9 cellular contexts compared by ENCODE assay signal in genomic region chr1:226937940-226938725, GRCh38. TPM values are rescaled to one million over a fixed set of nuclear protein-coding genes. Genes with fewer than 3 reads are reported as not detected.
A peak's percentile ranks its signal among the peaks of the same experiment; 100 is the strongest.
DNase-seq lines count a peak whose midpoint lies in the region; ATAC-seq, FAIRE-seq and TF ChIP-seq lines count a peak whose summit lies in the region.
"Had no signal": no experiment of that assay in that cellular context is flagged by ENCODE, and none has a peak within 500 bp of the region (broad histone marks: within the 10 kb centered on the region; RNA-seq: fewer than 3 reads in every experiment).

No MANE protein-coding gene starts in this region.

- H3K4me2 ChIP-seq in DOHH2 (ENCODE audit: low read length): peak overlapping the region; percentile 79
- H3K4me2 ChIP-seq in OCI-LY7 (ENCODE audit: low read length): peak overlapping the region; percentile 86
- H3K4me2 ChIP-seq in H1 (ENCODE audit: insufficient read depth in 1 of 2, low read depth in 2 of 2, low read length in 2 of 2): peak overlapping the region in 1 of 2 experiments; percentile 68; a peak in 1 of 4 replicates

- no peak overlapping the region for H4K5ac ChIP-seq in H1 (ENCODE audit: insufficient read length, low read depth, low read length)

- DNase-seq in OCI-LY7 (ENCODE audit: low spot score) (no peak), H1 (ENCODE audit: low read depth in 1 of 2, low spot score in 2 of 2) (no peak), prostate gland (ENCODE audit: low spot score) (no peak), RCC 7860 (ENCODE audit: low spot score) (no peak), GM03348 (ENCODE audit: low spot score) (no peak)
- no peak for DNase-seq in activated CD4-positive, CD25-positive, alpha-beta regulatory T cell (lab: John Stamatoyannopoulos, UW)
- DNase-seq: activated CD4-positive, alpha-beta T cell treated with anti-CD3 and anti-CD28 coated beads, Interleukin-2, amount 50 U/mL, for 48 hours had no signal

- TF ChIP-seq CTCF in DOHH2 (IDR thresholded peaks at IDR 0.05; ENCODE audit: low read depth, low read length, poor library complexity, severe bottlenecking) (no peak), OCI-LY7 (conservative IDR thresholded peaks at IDR 0.05; ENCODE audit: low read length) (no peak), H1 (IDR thresholded peaks at IDR 0.05; ENCODE audit: control extremely low read depth in 1 of 3, insufficient read depth in 1 of 3, low read depth in 1 of 3, low read length in 3 of 3) (no peak), prostate gland (IDR thresholded peaks at IDR 0.05) (no peak)

- no peak overlapping the region for H3K14ac ChIP-seq in H1 (ENCODE audit: insufficient read length)

- TF ChIP-seq EP300 in H1 (IDR thresholded peaks at IDR 0.05; ENCODE audit: borderline replicate concordance in 1 of 2, low read depth in 2 of 2, low read length in 2 of 2): no peak

- no peak overlapping the region for H2BK15ac ChIP-seq in H1 (ENCODE audit: low read length)

- intact Hi-C loops in OCI-LY7 (cut with micrococcal nuclease; ENCODE audit: unreplicated experiment): loop anchor here (2.0 to 10.0 kb wide), 3 partner anchors 55 to 627 kb away; partner anchors contain the start of genes ITPKB and ZNF678
- intact Hi-C loops in prostate gland (cut with DNase I): loop anchor here (2.0 kb wide), 1 partner anchor 67 kb away; the partner anchor contains the start of gene PSEN2

- H2BK120ac ChIP-seq in H1 (replicated peaks; ENCODE audit: low read depth, low read length): no peak overlapping the region

- POLR2A ChIA-PET in OCI-LY7 (lab: Charles Lee) (interaction anchor here (0.6 to 3.0 kb wide), 5 partner anchors 52 to 314 kb away, joined by 3 to 11 read pairs (median 3); no protein-coding TSS in a partner anchor), H1 (lab: Charles Lee; ENCODE audit: partially characterized antibody) (interaction anchor here (0.6 to 3.6 kb wide), 3 partner anchors 12 to 1119 kb away, joined by 3 to 18 read pairs (median 3); no protein-coding TSS in a partner anchor)

- no peak overlapping the region for H4K91ac ChIP-seq in H1 (replicated peaks; ENCODE audit: insufficient read length, low read length)

- 0 out of 2 replicates have a peak overlapping the region, but pooled peaks have one; percentile 11 for H2AK5ac ChIP-seq in H1 (ENCODE audit: low read depth, low read length)

- H3K9me3 ChIP-seq in DOHH2 (ENCODE audit: control insufficient read depth, insufficient read depth, low read length): peaks cover 12% of the 10 kb centered on the region
- peaks cover 25% of the 10 kb centered on the region for H3K9me3 ChIP-seq in OCI-LY7 (ENCODE audit: low read length)
- H3K9me3 ChIP-seq in H1 (ENCODE audit: insufficient read depth in 2 of 2, low read depth in 1 of 2, low read length in 1 of 2): no peaks in the 10 kb centered on the region
- no peaks in the 10 kb centered on the region for H3K9me3 ChIP-seq in prostate gland

- H3K9me2 ChIP-seq in DOHH2 (replicated peaks; ENCODE audit: control insufficient read depth, low read length) (no peaks in the 10 kb centered on the region), OCI-LY7 (ENCODE audit: insufficient read depth, low read length) (no peaks in the 10 kb centered on the region)

- H3K27me3 ChIP-seq in DOHH2 (ENCODE audit: control insufficient read depth, low read length) (no peaks in the 10 kb centered on the region), H1 (replicated peaks in 1 of 4; ENCODE audit: control insufficient read depth in 3 of 4, extremely low read depth in 1 of 4, insufficient read depth in 3 of 4, low read length in 3 of 4) (peaks cover 0 to 2% (median 0%) of the 10 kb centered on the region in 4 experiments; a peak in 3 of 7 replicates), prostate gland (replicated peaks; ENCODE audit: insufficient read depth) (no peaks in the 10 kb centered on the region)

- FAIRE-seq in H1 (lab: Jason Lieb, UNC) (no peak), RCC 7860 (lab: Jason Lieb, UNC) (no peak)

- H2AFZ ChIP-seq in OCI-LY7 (ENCODE audit: low read length) (peak overlapping the region; percentile 80; the same call in 1 of the 2 replicates), H1 (ENCODE audit: low read length) (peak overlapping the region; percentile 8; the same call in 1 of the 2 replicates)

- TF ChIP-seq RAD21 in H1 (IDR thresholded peaks at IDR 0.05 in 1 of 2, conservative IDR thresholded peaks at IDR 0.05 in 1 of 2; ENCODE audit: low read depth in 2 of 2, low read length in 2 of 2): no peak

- no peak overlapping the region for H3K18ac ChIP-seq in H1 (ENCODE audit: extremely low read depth, low read length)

- H3K4me3 ChIP-seq in DOHH2 (ENCODE audit: low read length) (peak overlapping the region; percentile 80), OCI-LY7 (ENCODE audit: low read depth, low read length, poor library complexity, severe bottlenecking) (peak overlapping the region; percentile 71), H1 (ENCODE audit: extremely low read depth in 1 of 4, insufficient read depth in 2 of 4, low read depth in 3 of 4, low read length in 4 of 4) (no peak overlapping the region), prostate gland (no peak overlapping the region)

- H3K56ac ChIP-seq in H1 (replicated peaks; ENCODE audit: insufficient read length, low read depth, low read length): no peak overlapping the region

- no peak for ATAC-seq in GM18868 (IDR thresholded peaks at IDR 0.05; ENCODE audit: unreplicated experiment)

- H2BK20ac ChIP-seq in H1 (ENCODE audit: low read length): no peak overlapping the region

- H3F3A ChIP-seq in DOHH2 (ENCODE audit: control insufficient read depth, insufficient read depth): no peaks in the 10 kb centered on the region

- no peak overlapping the region for H4K8ac ChIP-seq in H1 (ENCODE audit: extremely low read depth, insufficient read depth, low read length)

- 90% methylated on average over 10 of the region's 10 CpGs; no CpG with 5 or more reads in 1 of the 2 experiments for WGBS in H1 (ENCODE audit: extremely low coverage in 1 of 2, insufficient coverage in 1 of 2, insufficient read length in 1 of 2, insufficient replicate concordance in 2 of 2, low coverage in 1 of 2, low lambda C conversion rate in 2 of 2, missing lambda C conversion rate in 1 of 2), 2 experiments
- WGBS in prostate gland: 88% methylated on average over 10 of the region's 10 CpGs

- H3K27ac ChIP-seq in DOHH2 (ENCODE audit: low read depth, low read length) (peak overlapping the region; percentile 90; the same call in 1 of the 2 replicates), OCI-LY7 (ENCODE audit: low read depth, low read length, poor library complexity, severe bottlenecking) (peak overlapping the region; percentile 91), H1 (ENCODE audit: low read depth, low read length) (no peak overlapping the region), prostate gland (peak overlapping the region; percentile 94 to 95)

- H3K23ac ChIP-seq in H1 (ENCODE audit: insufficient read length): no peak overlapping the region

- no peak overlapping the region for H3K9ac ChIP-seq in H1 (replicated peaks in 1 of 4; ENCODE audit: extremely low read depth in 1 of 4, low read depth in 3 of 4, low read length in 3 of 4)

- H3K36me3 ChIP-seq in DOHH2 (ENCODE audit: control insufficient read depth, low read length) (no peaks in the 10 kb centered on the region), OCI-LY7 (ENCODE audit: insufficient read depth, low read length) (no peaks in the 10 kb centered on the region), H1 (ENCODE audit: control insufficient read depth in 2 of 4, insufficient read depth in 4 of 4, low read length in 3 of 4) (no peaks in the 10 kb centered on the region), prostate gland (no peaks in the 10 kb centered on the region)

- H2BK12ac ChIP-seq in H1 (ENCODE audit: low read depth, low read length): peak overlapping the region; percentile 0; the same call in 1 of the 2 replicates

- no TSS peak for BruUV-seq in OCI-LY7 (replicated peaks; lab: Mats Ljungman, UMichigan)

- H3K4me1 ChIP-seq in DOHH2 (ENCODE audit: control insufficient read depth, low read length) (peaks cover 38% of the 10 kb centered on the region), OCI-LY7 (ENCODE audit: insufficient read depth, low read length, poor library complexity, severe bottlenecking) (peaks cover 26% of the 10 kb centered on the region), H1 (replicated peaks in 1 of 4; ENCODE audit: control insufficient read depth in 3 of 4, insufficient read depth in 4 of 4, low read length in 3 of 4) (peaks cover 2 to 6% (median 4%) of the 10 kb centered on the region in 4 experiments), prostate gland (replicated peaks) (peaks cover 10% of the 10 kb centered on the region)

- TF ChIP-seq POLR2A in H1 (IDR thresholded peaks at IDR 0.05; ENCODE audit: control extremely low read depth in 1 of 2, low read depth in 2 of 2, low read length in 2 of 2) (no peak), prostate gland (IDR thresholded peaks at IDR 0.05) (no peak)

- peaks cover 4% of the 10 kb centered on the region; the same call in 1 of the 2 replicates for H3K79me1 ChIP-seq in H1 (ENCODE audit: low read depth, low read length)

- no peaks in the 10 kb centered on the region for H4K20me1 ChIP-seq in DOHH2 (ENCODE audit: control insufficient read depth, insufficient read depth, low read depth, low read length)
- H4K20me1 ChIP-seq in OCI-LY7 (ENCODE audit: insufficient read depth, low read length): no peaks in the 10 kb centered on the region
- no peaks in the 10 kb centered on the region for H4K20me1 ChIP-seq in H1 (replicated peaks in 1 of 2; ENCODE audit: control insufficient read depth in 1 of 2, insufficient read depth in 2 of 2, low read length in 2 of 2)

- CTCF ChIA-PET in OCI-LY7 (lab: Charles Lee; ENCODE audit: unreplicated experiment) (interaction anchor here (1.3 kb wide), 1 partner anchor 56 kb away, joined by 3 read pairs; no protein-coding TSS in a partner anchor), H1 (lab: Charles Lee; ENCODE audit: partially characterized antibody) (interaction anchor here (1.6 to 1.9 kb wide), 2 partner anchors 25 to 26 kb away, joined by 4 to 9 read pairs; no protein-coding TSS in a partner anchor)

- H2BK5ac ChIP-seq in H1 (ENCODE audit: low read depth, low read length): no peak overlapping the region

- H3K4ac ChIP-seq in H1 (replicated peaks; ENCODE audit: insufficient read length, low read depth, low read length): no peak overlapping the region

- H3K23me2 ChIP-seq in H1 (ENCODE audit: low read depth, low read length): peaks cover 9% of the 10 kb centered on the region

- H3K79me2 ChIP-seq in DOHH2 (ENCODE audit: control insufficient read depth, low read length): peaks cover 28% of the 10 kb centered on the region
- no peaks in the 10 kb centered on the region for H3K79me2 ChIP-seq in OCI-LY7 (ENCODE audit: insufficient read depth, low read depth, low read length)
- H3K79me2 ChIP-seq in H1 (ENCODE audit: control insufficient read depth in 1 of 2, insufficient read depth in 2 of 2, low read length in 2 of 2): peaks cover 0 to 23% of the 10 kb centered on the region in 2 experiments; a peak in 2 of 4 replicates

RNA-seq across cellular contexts. Expression of gene COQ8A, which starts 2.0 kb away (rescaled TPM):
- 14.2 and 19.4 TPM in 2 replicates for total RNA-seq in OCI-LY7 (2014; rRNA removed; shearing (Covaris generic))
- 19.6 and 22.7 TPM in 2 replicates for total RNA-seq in OCI-LY7 (2022)
- total RNA-seq in H1 (2021; fragmentation: NEBNext Ultra II Directional; extraction: Animal tissue kit (Norgen Biotek cat#: 25700)): 38.9 and 39.0 TPM in 2 replicates
- polyA plus RNA-seq in H1 (2011; rRNA removed): 28.5 and 40.2 TPM in 2 replicates
- polyA plus RNA-seq in H1 (2011; cell fraction: cytosol; rRNA removed): 38.6 TPM
- 61.2 TPM for polyA plus RNA-seq in H1 (2011; cell fraction: nucleus; rRNA removed)
- 27.1 to 32.5 TPM (median 31.3 TPM) in 4 replicates for polyA plus RNA-seq in H1 (2012, experiment 1 of 2)
- 35.2 TPM for polyA plus RNA-seq in H1 (2012, experiment 2 of 2)
- 17.0 TPM for polyA plus RNA-seq in H1 (2013, experiment 1 of 2)
- 17.1 TPM for polyA plus RNA-seq in H1 (2013, experiment 2 of 2)
- polyA minus RNA-seq in H1 (2011; rRNA and poly(A)+ RNA removed): 19.0 and 25.9 TPM in 2 replicates
- polyA minus RNA-seq in H1 (2011; cell fraction: cytosol; rRNA and poly(A)+ RNA removed): 16.7 TPM
- 16.0 TPM for polyA minus RNA-seq in H1 (2011; cell fraction: nucleus; rRNA and poly(A)+ RNA removed)
- total RNA-seq in prostate gland: 10 to 100 TPM; 61.8 to 66.1 TPM

Comparison
In these comparisons a context has a peak if more than half of its experiments do, and no peak if none do; other contexts are left out.
1. H3K4me3 ChIP-seq: peak in DOHH2 (single experiment) and OCI-LY7 (single experiment); none in H1 (0 of 4) and prostate gland (0 of 2).